In genomic region chr1:156755527-156755950, GRCh38 we compare ENCODE assay signal across 19 cellular contexts. TPM values are rescaled to one million over a fixed set of nuclear protein-coding genes. Genes with fewer than 3 reads are reported as not detected.
DNase-seq lines count a peak whose midpoint lies in the region; ATAC-seq, FAIRE-seq and TF ChIP-seq lines count a peak whose summit lies in the region.
"Had no signal": no experiment of that assay in that cellular context is flagged by ENCODE, and none has a peak within 500 bp of the region (broad histone marks: within the 10 kb centered on the region; RNA-seq: fewer than 3 reads in every experiment).

No MANE protein-coding gene starts in this region.

- H4K20me1 ChIP-seq in GM12878 (ENCODE audit: control insufficient read depth, insufficient read depth), result no peaks in the 10 kb centered on the region

- H3K4me2 ChIP-seq in GM12878 (ENCODE audit: control insufficient read depth, insufficient read depth), result no peak overlapping the region
- H3K4me2 ChIP-seq: SK-N-SH had no signal

- ATAC-seq in GM12878, result no peak
- ATAC-seq in mucosa of descending colon, result no peak

- no peak overlapping the region for H3K27ac Mint-ChIP-seq in neural crest cell (ENCODE audit: unreplicated experiment)
- no peak overlapping the region for H3K27ac Mint-ChIP-seq in endodermal cell

- intact Hi-C loops in left ventricle myocardium inferior (cut with micrococcal nuclease), result no loop called here
- intact Hi-C loops in GM12878 (cut with micrococcal nuclease; ENCODE audit: unreplicated experiment), result no loop called here
- intact Hi-C loops in mucosa of descending colon (cut with DNase I, micrococcal nuclease), result no loop called here

- 22% methylated on average over 5 of the region's 5 CpGs for WGBS in GM12878 (ENCODE audit: insufficient coverage, insufficient replicate concordance, low lambda C conversion rate, missing lambda C conversion rate)
- 94% methylated on average over 5 of the region's 5 CpGs; no CpG with 5 or more reads in 1 of the 2 experiments for WGBS in endodermal cell (ENCODE audit: insufficient coverage in 1 of 2, insufficient read length in 1 of 2), 2 experiments

- H3K4me3 ChIP-seq in left ventricle myocardium inferior (no peak overlapping the region), right atrium auricular region (no peak overlapping the region), GM12878 (no peak overlapping the region), endodermal cell (ENCODE audit: low read length) (no peak overlapping the region), mucosa of descending colon (no peak overlapping the region)
- H3K4me3 ChIP-seq: HAP-1 had no signal

- CTCF ChIA-PET in GM12878 (lab: Yijun Ruan, JAX), result interaction anchor here (1.3 to 4.3 kb wide), 5 partner anchors 10 to 65 kb away, joined by 5 to 19 read pairs (median 14); partner anchors contain the start of gene PRCC

- H3K4me1 Mint-ChIP-seq in neural crest cell (peaks cover 14% of the 10 kb centered on the region), endodermal cell (peaks cover 10% of the 10 kb centered on the region)

- H3K9me3 Mint-ChIP-seq in neural crest cell, result no peaks in the 10 kb centered on the region
- H3K9me3 Mint-ChIP-seq in endodermal cell, result no peaks in the 10 kb centered on the region

- POLR2A ChIA-PET in GM12878 (lab: Charles Lee), result interaction anchor here (2.3 kb wide), 1 partner anchor 29 kb away, joined by 9 read pairs; no protein-coding TSS in a partner anchor

- TF ChIP-seq EP300 in GM12878 (IDR thresholded peaks at IDR 0.05; ENCODE audit: borderline replicate concordance in 1 of 2, control insufficient read depth in 1 of 2, low read depth in 2 of 2, low read length in 2 of 2), result no peak

- SMC1A ChIA-PET in GM12878 (lab: Charles Lee; ENCODE audit: uncharacterized antibody, unreplicated experiment), result interaction anchor here (1.2 to 2.9 kb wide), 2 partner anchors 11 to 29 kb away, joined by 3 to 16 read pairs; no protein-coding TSS in a partner anchor

- H3K79me2 ChIP-seq in GM12878 (ENCODE audit: control insufficient read depth, insufficient read depth, low read length), result peaks cover 26% of the 10 kb centered on the region

- TF ChIP-seq POLR2A in GM12878 (IDR thresholded peaks at IDR 0.05; ENCODE audit: low read depth, low read length), result no peak

- H2AFZ ChIP-seq in GM12878 (ENCODE audit: control insufficient read depth, low read depth, low read length), result no peak overlapping the region

- H3K9me3 ChIP-seq in left ventricle myocardium inferior (replicated peaks), result no peaks in the 10 kb centered on the region
- H3K9me3 ChIP-seq in right atrium auricular region, result no peaks in the 10 kb centered on the region
- no peaks in the 10 kb centered on the region for H3K9me3 ChIP-seq in GM12878 (replicated peaks; ENCODE audit: control insufficient read depth, insufficient read depth, low read length)
- no peaks in the 10 kb centered on the region for H3K9me3 ChIP-seq in endodermal cell (ENCODE audit: control insufficient read depth, low read length)
- H3K9me3 ChIP-seq in mucosa of descending colon, result no peaks in the 10 kb centered on the region
- H3K9me3 ChIP-seq: HAP-1, SK-N-SH had no signal

- no peak for FAIRE-seq in GM12878 (lab: Jason Lieb, UNC)
- FAIRE-seq: A204.1, HTR-8/SVneo had no signal

- no TSS peak for BruUV-seq in GM12878 (replicated peaks; lab: Mats Ljungman, UMichigan)

- no peaks in the 10 kb centered on the region for H3K27me3 Mint-ChIP-seq in neural crest cell (ENCODE audit: low read depth)
- H3K27me3 Mint-ChIP-seq in endodermal cell (ENCODE audit: insufficient read depth), result no peaks in the 10 kb centered on the region

- DNase-seq in left ventricle myocardium inferior, result no peak
- DNase-seq in right atrium auricular region (ENCODE audit: low spot score), result no peak
- no peak for DNase-seq in GM12878 (ENCODE audit: low read depth, low spot score)
- no peak for DNase-seq in neural crest cell (ENCODE audit: low read depth, low spot score)
- no peak for DNase-seq in NCI-H1105 (lab: John Stamatoyannopoulos, UW)
- DNase-seq in endodermal cell, result no peak
- DNase-seq in mucosa of descending colon, result no peak
- DNase-seq in SKM-1 treated with dmso at 0.1 percent for 144 hours (lab: John Stamatoyannopoulos, UW; ENCODE audit: unreplicated experiment), result no peak
- DNase-seq: DMS79 treated with DMSO at 0.1 percent for 48 hours, NCI-H1092 treated with DMSO at 0.1 percent for 48 hours, NCI-H2107, NCI-H2227 treated with DMSO at 0.1 percent for 48 hours, NCI-H510A treated with DMSO at 0.1 percent for 48 hours, NCI-H774, SHP77 treated with DMSO at 0.1 percent for 48 hours, SK-N-SH had no signal

- peak overlapping the region; percentile 40 for H3K27ac ChIP-seq in left ventricle myocardium inferior (replicated peaks)
- no peak overlapping the region for H3K27ac ChIP-seq in right atrium auricular region
- H3K27ac ChIP-seq in GM12878 (ENCODE audit: control insufficient read depth, insufficient read depth), result no peak overlapping the region
- no peak overlapping the region for H3K27ac ChIP-seq in endodermal cell (ENCODE audit: low read depth, low read length)

- H3K4me1 ChIP-seq in left ventricle myocardium inferior (peaks cover 35% of the 10 kb centered on the region), right atrium auricular region (peaks cover 0 to 11% of the 10 kb centered on the region in 2 donors), GM12878 (ENCODE audit: control insufficient read depth, insufficient read depth, low read length) (peaks cover 12% of the 10 kb centered on the region), endodermal cell (ENCODE audit: control insufficient read depth, insufficient read depth, low read length) (peaks cover 12% of the 10 kb centered on the region), mucosa of descending colon (ENCODE audit: low read depth) (peaks cover 10% of the 10 kb centered on the region)

- H3K27me3 ChIP-seq in left ventricle myocardium inferior (ENCODE audit: low read depth) (no peaks in the 10 kb centered on the region), right atrium auricular region (no peaks in the 10 kb centered on the region), GM12878 (replicated peaks in 1 of 2; ENCODE audit: control insufficient read depth in 2 of 2, insufficient read depth in 2 of 2, low read length in 1 of 2) (no peaks in the 10 kb centered on the region), endodermal cell (ENCODE audit: control insufficient read depth, insufficient read depth, low read length, poor library complexity, severe bottlenecking) (no peaks in the 10 kb centered on the region)

- in situ Hi-C loops in GM12878 (cut with MboI), result no loop called here

- RAD21 ChIA-PET in GM12878 (lab: Charles Lee; ENCODE audit: unreplicated experiment), result interaction anchor here (1.0 kb wide), 1 partner anchor 29 kb away, joined by 3 read pairs; no protein-coding TSS in a partner anchor

- TF ChIP-seq RAD21 in GM12878 (IDR thresholded peaks at IDR 0.05; ENCODE audit: insufficient read depth, low read depth, low read length), result no peak

- no peaks in the 10 kb centered on the region for H3K36me3 ChIP-seq in left ventricle myocardium inferior
- no peaks in the 10 kb centered on the region for H3K36me3 ChIP-seq in right atrium auricular region
- H3K36me3 ChIP-seq in GM12878 (ENCODE audit: control insufficient read depth in 2 of 2, insufficient read depth in 2 of 2, low read length in 1 of 2), result no peaks in the 10 kb centered on the region
- peaks cover 4% of the 10 kb centered on the region for H3K36me3 ChIP-seq in endodermal cell (ENCODE audit: control insufficient read depth, insufficient read depth, low read length)
- no peaks in the 10 kb centered on the region for H3K36me3 ChIP-seq in mucosa of descending colon (ENCODE audit: low read depth)
- H3K36me3 ChIP-seq: HAP-1 had no signal

- H3K36me3 Mint-ChIP-seq in neural crest cell (ENCODE audit: low read depth), result peaks cover 2% of the 10 kb centered on the region
- no peaks in the 10 kb centered on the region for H3K36me3 Mint-ChIP-seq in endodermal cell (ENCODE audit: low read depth)

- TF ChIP-seq CTCF in left ventricle myocardium inferior (IDR thresholded peaks at IDR 0.05; ENCODE audit: borderline replicate concordance), result no peak
- TF ChIP-seq CTCF in right atrium auricular region (IDR thresholded peaks at IDR 0.05), result no peak
- TF ChIP-seq CTCF in GM12878 (IDR thresholded peaks at IDR 0.05 in 2 of 3, conservative IDR thresholded peaks at IDR 0.05 in 1 of 3; ENCODE audit: control insufficient read depth in 2 of 3, extremely low read depth in 1 of 3, insufficient read depth in 1 of 3, low read depth in 3 of 3, low read length in 3 of 3), result no peak
- no peak for TF ChIP-seq CTCF in neural crest cell (conservative IDR thresholded peaks at IDR 0.05)
- no peak for TF ChIP-seq CTCF in endodermal cell (conservative IDR thresholded peaks at IDR 0.05)
- TF ChIP-seq CTCF in mucosa of descending colon (IDR thresholded peaks at IDR 0.05), result no peak

- H3K4me3 Mint-ChIP-seq in neural crest cell (peak overlapping the region; percentile 79), endodermal cell (no peak overlapping the region)

- H3K9ac ChIP-seq in GM12878 (ENCODE audit: control insufficient read depth, insufficient read depth, low read length) (no peak overlapping the region), endodermal cell (ENCODE audit: extremely low read depth, low read length, poor library complexity, severe bottlenecking) (no peak overlapping the region)
- H3K9ac ChIP-seq: SK-N-SH had no signal

RNA-seq across cellular contexts. Expression of gene HDGF, which starts 4.1 kb away (rescaled TPM):
- total RNA-seq in left ventricle myocardium inferior (145 TPM), right atrium auricular region (100 to 1,000 TPM; 110 to 137 TPM), GM12878 (2014; rRNA removed) (237 and 258 TPM in 2 replicates), GM12878 (2014; rRNA removed; fragmentation: Illumina TruSeq; extraction: Trizol) (267 and 277 TPM in 2 replicates), GM12878 (2021) (261 and 271 TPM in 2 replicates), neural crest cell (294 and 304 TPM in 2 replicates), endodermal cell (100 to 1,000 TPM; 493 to 495 TPM), mucosa of descending colon (100 to 1,000 TPM; 196 to 264 (median 221) TPM)
- total RNA-seq in GM12878 (2013; cell fraction: nucleolus; rRNA removed), result 39.3 and 39.8 TPM in 2 replicates
- 91.5 TPM for polyA plus RNA-seq in GM12878 (2011; ENCODE audit: low read depth)
- polyA plus RNA-seq in GM12878 (2011; rRNA removed) (200 and 203 TPM in 2 replicates), GM12878 (2014; fragmentation: Illumina TruSeq; extraction: Trizol) (372 and 388 TPM in 2 replicates), GM12878 (2014; fragmentation: Nextera tagmentation; extraction: Ambion mirVana) (10 to 100 TPM; 28.3 to 65.9 TPM), GM12878 (2014; rRNA removed) (217 and 223 TPM in 2 replicates), GM12878 (2016; fragmentation: Nextera tagmentation; extraction: Ambion mirVana) (10 to 100 TPM; 45.1 to 81.9 TPM)
- 144 and 155 TPM in 2 replicates for polyA plus RNA-seq in GM12878 (2011; cell fraction: cytosol; rRNA removed)
- 134 and 144 TPM in 2 replicates for polyA plus RNA-seq in GM12878 (2011; cell fraction: nucleus; rRNA removed)
- 118 and 127 TPM in 2 replicates for polyA plus RNA-seq in GM12878 (2012)
- 62.2 and 108 TPM in 2 replicates for polyA minus RNA-seq in GM12878 (2011; rRNA and poly(A)+ RNA removed)
- 51.7 and 58.8 TPM in 2 replicates for polyA minus RNA-seq in GM12878 (2011; cell fraction: cytosol; rRNA and poly(A)+ RNA removed)
- 25.5 and 37.3 TPM in 2 replicates for polyA minus RNA-seq in GM12878 (2011; cell fraction: nucleus; rRNA and poly(A)+ RNA removed)
- 307 TPM for polyA plus RNA-seq in endodermal cell (2013, experiment 1 of 2)
- polyA plus RNA-seq in endodermal cell (2013, experiment 2 of 2), result 299 TPM

RNA-seq across cellular contexts. Expression of gene PRCC, which starts 11.8 kb away (rescaled TPM):
- total RNA-seq in left ventricle myocardium inferior (36.3 TPM), right atrium auricular region (10 to 100 TPM; 29.8 to 34.3 TPM), GM12878 (2014; rRNA removed) (79.6 and 92.2 TPM in 2 replicates), GM12878 (2014; rRNA removed; fragmentation: Illumina TruSeq; extraction: Trizol) (34.0 and 36.0 TPM in 2 replicates), GM12878 (2021) (78.3 and 87.5 TPM in 2 replicates), neural crest cell (99.8 and 102 TPM in 2 replicates), endodermal cell (100 to 1,000 TPM; 108 to 111 TPM), mucosa of descending colon (10 to 100 TPM; 55.0 to 66.1 (median 59.2) TPM)
- 41.6 and 44.9 TPM in 2 replicates for total RNA-seq in GM12878 (2013; cell fraction: nucleolus; rRNA removed)
- polyA plus RNA-seq in GM12878 (2011; ENCODE audit: low read depth), result 47.3 TPM
- polyA plus RNA-seq in GM12878 (2011; rRNA removed) (29.2 and 52.8 TPM in 2 replicates), GM12878 (2014; fragmentation: Illumina TruSeq; extraction: Trizol) (121 and 132 TPM in 2 replicates), GM12878 (2014; fragmentation: Nextera tagmentation; extraction: Ambion mirVana) (10 to 100 TPM; 23.8 to 30.1 TPM), GM12878 (2014; rRNA removed) (52.6 and 56.6 TPM in 2 replicates), GM12878 (2016; fragmentation: Nextera tagmentation; extraction: Ambion mirVana) (10 to 100 TPM; 73.5 to 77.2 TPM)
- 88.4 and 93.1 TPM in 2 replicates for polyA plus RNA-seq in GM12878 (2011; cell fraction: cytosol; rRNA removed)
- 48.7 and 57.5 TPM in 2 replicates for polyA plus RNA-seq in GM12878 (2011; cell fraction: nucleus; rRNA removed)
- 53.5 and 59.4 TPM in 2 replicates for polyA plus RNA-seq in GM12878 (2012)
- polyA minus RNA-seq in GM12878 (2011; rRNA and poly(A)+ RNA removed), result 60.8 and 108 TPM in 2 replicates
- polyA minus RNA-seq in GM12878 (2011; cell fraction: cytosol; rRNA and poly(A)+ RNA removed), result 32.9 and 54.4 TPM in 2 replicates
- 18.6 and 34.4 TPM in 2 replicates for polyA minus RNA-seq in GM12878 (2011; cell fraction: nucleus; rRNA and poly(A)+ RNA removed)
- polyA plus RNA-seq in endodermal cell (2013, experiment 1 of 2), result 81.7 TPM
- 91.9 TPM for polyA plus RNA-seq in endodermal cell (2013, experiment 2 of 2)

RNA-seq across cellular contexts. Expression of gene MRPL24, which starts 14.7 kb away (rescaled TPM):
- 92.1 TPM for total RNA-seq in left ventricle myocardium inferior
- total RNA-seq in right atrium auricular region, result 10 to 100 TPM; 45.8 to 50.5 TPM
- 2.3 and 4.3 TPM in 2 replicates for total RNA-seq in GM12878 (2013; cell fraction: nucleolus; rRNA removed)
- 131 and 135 TPM in 2 replicates for total RNA-seq in GM12878 (2014; rRNA removed)
- total RNA-seq in GM12878 (2014; rRNA removed; fragmentation: Illumina TruSeq; extraction: Trizol), result 119 and 120 TPM in 2 replicates
- total RNA-seq in GM12878 (2021), result 87.4 and 104 TPM in 2 replicates
- 66.1 TPM for polyA plus RNA-seq in GM12878 (2011; ENCODE audit: low read depth)
- 84.8 and 98.9 TPM in 2 replicates for polyA plus RNA-seq in GM12878 (2011; rRNA removed)
- polyA plus RNA-seq in GM12878 (2011; cell fraction: cytosol; rRNA removed), result 86.3 and 90.5 TPM in 2 replicates
- polyA plus RNA-seq in GM12878 (2011; cell fraction: nucleus; rRNA removed), result 51.7 and 59.4 TPM in 2 replicates
- 73.5 and 76.5 TPM in 2 replicates for polyA plus RNA-seq in GM12878 (2012)
- 172 and 173 TPM in 2 replicates for polyA plus RNA-seq in GM12878 (2014; fragmentation: Illumina TruSeq; extraction: Trizol)
- 100 to 1,000 TPM; 245 to 269 TPM for polyA plus RNA-seq in GM12878 (2014; fragmentation: Nextera tagmentation; extraction: Ambion mirVana)
- polyA plus RNA-seq in GM12878 (2014; rRNA removed), result 154 and 180 TPM in 2 replicates
- polyA plus RNA-seq in GM12878 (2016; fragmentation: Nextera tagmentation; extraction: Ambion mirVana), result 100 to 1,000 TPM; 132 to 136 TPM
- polyA minus RNA-seq in GM12878 (2011; rRNA and poly(A)+ RNA removed), result 43.6 and 44.0 TPM in 2 replicates
- 11.8 and 22.1 TPM in 2 replicates for polyA minus RNA-seq in GM12878 (2011; cell fraction: cytosol; rRNA and poly(A)+ RNA removed)
- 9.6 and 13.0 TPM in 2 replicates for polyA minus RNA-seq in GM12878 (2011; cell fraction: nucleus; rRNA and poly(A)+ RNA removed)
- total RNA-seq in neural crest cell, result 37.3 and 49.3 TPM in 2 replicates
- total RNA-seq in endodermal cell, result 10 to 100 TPM; 32.2 to 35.5 TPM
- polyA plus RNA-seq in endodermal cell (2013, experiment 1 of 2), result 34.7 TPM
- 30.8 TPM for polyA plus RNA-seq in endodermal cell (2013, experiment 2 of 2)
- 10 to 100 TPM; 50.1 to 61.7 (median 57.6) TPM for total RNA-seq in mucosa of descending colon

RNA-seq across cellular contexts. Expression of gene ISG20L2, which starts 27.0 kb away (rescaled TPM):
- total RNA-seq in left ventricle myocardium inferior (11.5 TPM), right atrium auricular region (10 to 100 TPM; 13.6 to 18.0 TPM), GM12878 (2014; rRNA removed) (42.1 and 44.8 TPM in 2 replicates), GM12878 (2014; rRNA removed; fragmentation: Illumina TruSeq; extraction: Trizol) (49.2 and 55.7 TPM in 2 replicates), GM12878 (2021) (40.0 and 48.3 TPM in 2 replicates), neural crest cell (47.0 and 52.7 TPM in 2 replicates), endodermal cell (10 to 100 TPM; 37.2 to 39.9 TPM), mucosa of descending colon (10 to 100 TPM; 27.8 to 33.0 (median 31.0) TPM)
- 36.3 and 40.0 TPM in 2 replicates for total RNA-seq in GM12878 (2013; cell fraction: nucleolus; rRNA removed)
- polyA plus RNA-seq in GM12878 (2011; ENCODE audit: low read depth), result 17.6 TPM
- polyA plus RNA-seq in GM12878 (2011; rRNA removed) (43.9 and 55.3 TPM in 2 replicates), GM12878 (2014; fragmentation: Illumina TruSeq; extraction: Trizol) (111 and 112 TPM in 2 replicates), GM12878 (2014; fragmentation: Nextera tagmentation; extraction: Ambion mirVana) (10 to 100 TPM; 16.4 to 26.1 TPM), GM12878 (2014; rRNA removed) (49.2 and 56.2 TPM in 2 replicates), GM12878 (2016; fragmentation: Nextera tagmentation; extraction: Ambion mirVana) (10 to 100 TPM; 45.5 to 47.7 TPM)
- 51.6 and 54.0 TPM in 2 replicates for polyA plus RNA-seq in GM12878 (2011; cell fraction: cytosol; rRNA removed)
- 18.7 and 24.4 TPM in 2 replicates for polyA plus RNA-seq in GM12878 (2011; cell fraction: nucleus; rRNA removed)
- 26.9 and 27.9 TPM in 2 replicates for polyA plus RNA-seq in GM12878 (2012)
- 48.7 and 57.9 TPM in 2 replicates for polyA minus RNA-seq in GM12878 (2011; rRNA and poly(A)+ RNA removed)
- polyA minus RNA-seq in GM12878 (2011; cell fraction: cytosol; rRNA and poly(A)+ RNA removed), result 14.0 and 14.8 TPM in 2 replicates
- 29.0 and 51.5 TPM in 2 replicates for polyA minus RNA-seq in GM12878 (2011; cell fraction: nucleus; rRNA and poly(A)+ RNA removed)
- 31.9 TPM for polyA plus RNA-seq in endodermal cell (2013, experiment 1 of 2)
- 32.0 TPM for polyA plus RNA-seq in endodermal cell (2013, experiment 2 of 2)

RNA-seq across cellular contexts. Expression of gene METTL25B, which starts 27.3 kb away (rescaled TPM):
- 18.1 TPM for total RNA-seq in left ventricle myocardium inferior
- total RNA-seq in right atrium auricular region, result 10 to 100 TPM in 1 of 2 donors, 1 to 10 TPM in 1; 7.4 to 15.6 TPM
- 26.5 and 31.8 TPM in 2 replicates for total RNA-seq in GM12878 (2013; cell fraction: nucleolus; rRNA removed)
- total RNA-seq in GM12878 (2014; rRNA removed), result 19.8 and 22.0 TPM in 2 replicates
- 12.7 and 13.6 TPM in 2 replicates for total RNA-seq in GM12878 (2014; rRNA removed; fragmentation: Illumina TruSeq; extraction: Trizol)
- total RNA-seq in GM12878 (2021), result 22.2 and 25.2 TPM in 2 replicates
- polyA plus RNA-seq in GM12878 (2011; ENCODE audit: low read depth), result 12.3 TPM
- polyA plus RNA-seq in GM12878 (2011; rRNA removed), result 10.3 and 15.2 TPM in 2 replicates
- 18.7 and 22.6 TPM in 2 replicates for polyA plus RNA-seq in GM12878 (2011; cell fraction: cytosol; rRNA removed)
- polyA plus RNA-seq in GM12878 (2011; cell fraction: nucleus; rRNA removed), result 39.4 and 44.7 TPM in 2 replicates
- polyA plus RNA-seq in GM12878 (2012), result 19.4 and 23.9 TPM in 2 replicates
- 11.8 and 14.4 TPM in 2 replicates for polyA plus RNA-seq in GM12878 (2014; fragmentation: Illumina TruSeq; extraction: Trizol)
- 1 to 10 TPM; 5.9 to 8.6 TPM for polyA plus RNA-seq in GM12878 (2014; fragmentation: Nextera tagmentation; extraction: Ambion mirVana)
- 23.5 and 25.7 TPM in 2 replicates for polyA plus RNA-seq in GM12878 (2014; rRNA removed)
- polyA plus RNA-seq in GM12878 (2016; fragmentation: Nextera tagmentation; extraction: Ambion mirVana), result 10 to 100 TPM; 11.7 to 12.2 TPM
- 10.2 and 16.9 TPM in 2 replicates for polyA minus RNA-seq in GM12878 (2011; rRNA and poly(A)+ RNA removed)
- polyA minus RNA-seq in GM12878 (2011; cell fraction: cytosol; rRNA and poly(A)+ RNA removed), result 4.0 and 6.3 TPM in 2 replicates
- 11.7 and 16.2 TPM in 2 replicates for polyA minus RNA-seq in GM12878 (2011; cell fraction: nucleus; rRNA and poly(A)+ RNA removed)
- total RNA-seq in neural crest cell, result 30.4 and 33.0 TPM in 2 replicates
- total RNA-seq in endodermal cell, result 10 to 100 TPM; 25.9 to 35.5 TPM
- 36.0 TPM for polyA plus RNA-seq in endodermal cell (2013, experiment 1 of 2)
- 33.1 TPM for polyA plus RNA-seq in endodermal cell (2013, experiment 2 of 2)
- total RNA-seq in mucosa of descending colon, result 10 to 100 TPM; 35.1 to 58.6 (median 44.4) TPM
